ENCODE assay signal across 22 cellular contexts in the genomic region with DNA sequence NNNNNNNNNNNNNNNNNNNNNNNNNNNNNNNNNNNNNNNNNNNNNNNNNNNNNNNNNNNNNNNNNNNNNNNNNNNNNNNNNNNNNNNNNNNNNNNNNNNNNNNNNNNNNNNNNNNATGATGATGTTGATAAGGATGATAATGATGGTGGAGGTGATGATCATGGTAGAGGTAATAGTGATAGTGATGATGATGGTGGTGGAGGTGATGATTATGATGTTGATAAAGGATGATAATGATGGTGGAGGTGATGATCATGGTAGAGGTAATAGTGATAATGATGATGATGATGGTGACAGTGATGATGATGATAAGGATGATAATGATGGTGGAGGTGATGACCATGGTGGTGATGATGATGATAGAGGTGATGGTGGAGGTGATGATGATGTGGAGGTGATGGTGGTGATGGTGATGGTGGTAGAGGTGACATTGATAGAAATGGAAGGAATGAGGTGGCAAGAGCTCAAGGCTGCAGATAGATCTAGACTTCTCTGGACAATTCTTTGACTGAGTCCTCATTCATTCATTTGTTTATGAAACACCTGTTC. TPM values are rescaled to one million over a fixed set of nuclear protein-coding genes. Genes with fewer than 3 reads are reported as not detected.
"Had no signal": no experiment of that assay in that cellular context is flagged by ENCODE, and none has a peak within 500 bp of the region (broad histone marks: within the 10 kb centered on the region; RNA-seq: fewer than 3 reads in every experiment).

No MANE protein-coding gene starts in this region.

- H3K4me3 Mint-ChIP-seq: activated naive CD8-positive, alpha-beta T cell; activated T-cell treated with anti-CD3 and anti-CD28 coated beads, Interleukin-2, amount 50 U/mL, for 24 hours; brain; central memory CD8-positive, alpha-beta T cell; nephron; T-cell had no signal

- H3K36me3 ChIP-seq: right atrium auricular region had no signal

- FAIRE-seq: endothelial cell of umbilical vein, urothelium cell line had no signal

- H3K9me3 Mint-ChIP-seq: activated T-cell treated with anti-CD3 and anti-CD28 coated beads, Interleukin-2, amount 50 U/mL, for 24 hours; brain; central memory CD8-positive, alpha-beta T cell; nephron; T-cell had no signal

- H3K36me3 Mint-ChIP-seq: activated naive CD8-positive, alpha-beta T cell; T-cell had no signal

- H3K27ac ChIP-seq: right atrium auricular region, SK-N-MC had no signal

- DNase-seq: activated CD4-positive, alpha-beta T cell treated with anti-CD3 and anti-CD28 coated beads, Interleukin-2, amount 50 U/mL, for 4 hours; activated CD4-positive, CD25-positive, alpha-beta regulatory T cell treated with anti-CD3 and anti-CD28 coated beads, Interleukin-2, amount 50 U/mL, for 72 hours; activated effector memory CD4-positive, alpha-beta T cell treated with Interleukin-2 at 50 U/mL for 16 hours; activated T-cell treated with anti-CD3 and anti-CD28 coated beads, Interleukin-2, amount 50 U/mL, for 24 hours; amniotic stem cell; cortex of kidney; effector CD4-positive, alpha-beta T cell; head of caudate nucleus; occipital lobe; T-cell; T-helper 9 cell had no signal

- H3K27me3 Mint-ChIP-seq: activated naive CD8-positive, alpha-beta T cell; brain; central memory CD8-positive, alpha-beta T cell; progenitor cell of endocrine pancreas; T-cell had no signal

- H3K4me3 ChIP-seq: right atrium auricular region, SK-N-MC had no signal

- H3K27me3 ChIP-seq: right atrium auricular region had no signal

- H3K9me3 ChIP-seq: right atrium auricular region had no signal

- H3K4me1 Mint-ChIP-seq: central memory CD8-positive, alpha-beta T cell; T-cell had no signal

- H3K27ac Mint-ChIP-seq: activated naive CD8-positive, alpha-beta T cell; activated T-cell treated with anti-CD3 and anti-CD28 coated beads, Interleukin-2, amount 50 U/mL, for 24 hours; nephron; progenitor cell of endocrine pancreas; T-cell had no signal

RNA-seq across cellular contexts. Expression of gene FOXL3, which starts 49.8 kb away (rescaled TPM):
- total RNA-seq: endothelial cell of umbilical vein, mammary epithelial cell, occipital lobe, progenitor cell of endocrine pancreas, right atrium auricular region, T-cell had no signal
- polyA plus RNA-seq: endothelial cell of umbilical vein, mammary epithelial cell, thymus had no signal
